Comparison of ENCODE assay signal across 3 cellular contexts in genomic region chr21:43809853-43810504, GRCh38.
"Had no signal": no experiment of that assay in that cellular context is flagged by ENCODE, and none has a peak within 500 bp of the region (broad histone marks: within the 10 kb centered on the region; RNA-seq: fewer than 3 reads in every experiment).

No MANE protein-coding gene starts in this region.

- H3K36me3 ChIP-seq: breast epithelium had no signal

- H3K4me3 ChIP-seq: psoas muscle had no signal

- H3K9me3 ChIP-seq: breast epithelium, psoas muscle, upper lobe of left lung had no signal

- H3K27me3 ChIP-seq: breast epithelium, upper lobe of left lung had no signal

- H3K27ac ChIP-seq: breast epithelium, psoas muscle had no signal
